1 cellular context compared by ENCODE assay signal in genomic region chr5:149149942-149150341, GRCh38.
TF ChIP-seq lines count a peak whose summit lies in the region.

No MANE protein-coding gene starts in this region.

TF ChIP-seq in IMR-90, 13 proteins besides CTCF, POLR2A, EP300 and RAD21:
- TF ChIP-seq FOS (IDR thresholded peaks at IDR 0.05; ENCODE audit: low read depth, low read length) (no peak), RFX5 (IDR thresholded peaks at IDR 0.05; ENCODE audit: low read depth, low read length) (no peak), CEBPB (IDR thresholded peaks at IDR 0.05; ENCODE audit: low read depth, low read length) (no peak), SMC3 (IDR thresholded peaks at IDR 0.05; ENCODE audit: low read depth, low read length) (no peak), RCOR1 (IDR thresholded peaks at IDR 0.05; ENCODE audit: insufficient replicate concordance, low read length) (no peak), MAFK (IDR thresholded peaks at IDR 0.05; ENCODE audit: low read depth, low read length) (no peak), MXI1 (IDR thresholded peaks at IDR 0.05; ENCODE audit: borderline replicate concordance, low read depth, low read length) (no peak), CHD1 (IDR thresholded peaks at IDR 0.05; ENCODE audit: low read depth, low read length) (no peak), USF2 (IDR thresholded peaks at IDR 0.05; ENCODE audit: low read depth, low read length) (no peak), BHLHE40 (IDR thresholded peaks at IDR 0.05; ENCODE audit: low read depth, low read length) (no peak)
- TF ChIP-seq, protein P1, sequence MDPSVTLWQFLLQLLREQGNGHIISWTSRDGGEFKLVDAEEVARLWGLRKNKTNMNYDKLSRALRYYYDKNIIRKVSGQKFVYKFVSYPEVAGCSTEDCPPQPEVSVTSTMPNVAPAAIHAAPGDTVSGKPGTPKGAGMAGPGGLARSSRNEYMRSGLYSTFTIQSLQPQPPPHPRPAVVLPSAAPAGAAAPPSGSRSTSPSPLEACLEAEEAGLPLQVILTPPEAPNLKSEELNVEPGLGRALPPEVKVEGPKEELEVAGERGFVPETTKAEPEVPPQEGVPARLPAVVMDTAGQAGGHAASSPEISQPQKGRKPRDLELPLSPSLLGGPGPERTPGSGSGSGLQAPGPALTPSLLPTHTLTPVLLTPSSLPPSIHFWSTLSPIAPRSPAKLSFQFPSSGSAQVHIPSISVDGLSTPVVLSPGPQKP (IDR thresholded peaks at IDR 0.05; ENCODE audit: borderline replicate concordance, low read depth, low read length) = no peak
